In genomic region chr11:46375392-46376101, GRCh38 we compare ENCODE assay signal across 1 cellular context.
TF ChIP-seq lines count a peak whose summit lies in the region.

No MANE protein-coding gene starts in this region.

TF ChIP-seq in K562, 482 proteins besides CTCF, POLR2A, EP300 and RAD21:
- TF ChIP-seq HNRNPL (IDR thresholded peaks at IDR 0.05; ENCODE audit: low read depth, low read length) (0 out of 2 replicates have a peak, but pooled peaks have one; percentile 37), HDAC1 (IDR thresholded peaks at IDR 0.05) (no peak), POLR2G (IDR thresholded peaks at IDR 0.05; ENCODE audit: low read depth, low read length) (peak; percentile 2; the same call in 1 of the 2 replicates)
